22 cellular contexts compared by ENCODE assay signal in genomic region chr4:188988131-188988530, GRCh38.
DNase-seq lines count a peak whose midpoint lies in the region; ATAC-seq, FAIRE-seq and TF ChIP-seq lines count a peak whose summit lies in the region.
"Had no signal": no experiment of that assay in that cellular context is flagged by ENCODE, and none has a peak within 500 bp of the region (broad histone marks: within the 10 kb centered on the region; RNA-seq: fewer than 3 reads in every experiment).

No MANE protein-coding gene starts in this region.

- H3K4me1 ChIP-seq in IMR-90 (ENCODE audit: control insufficient read depth, insufficient read depth, low read length) (peaks cover 8% of the 10 kb centered on the region), RWPE2 (ENCODE audit: insufficient read depth, poor library complexity, severe bottlenecking) (peaks cover 22% of the 10 kb centered on the region), foreskin keratinocyte (peaks cover 17% of the 10 kb centered on the region)
- H3K4me1 ChIP-seq: BLaER1, Caco-2 had no signal

- no peak overlapping the region for H2AFZ ChIP-seq in IMR-90 (replicated peaks; ENCODE audit: low read length, poor library complexity)

- no peak overlapping the region; the same call in 1 of the 2 replicates for H3K18ac ChIP-seq in IMR-90 (ENCODE audit: low read depth, low read length)

- H3K4ac ChIP-seq in IMR-90 (ENCODE audit: low read depth, low read length): peak overlapping the region; percentile 57

- TF ChIP-seq CTCF in IMR-90 (conservative IDR thresholded peaks at IDR 0.05; ENCODE audit: low read depth, low read length): no peak
- no peak for TF ChIP-seq CTCF in RWPE2 (IDR thresholded peaks at IDR 0.05; ENCODE audit: poor library complexity, severe bottlenecking)
- no peak for TF ChIP-seq CTCF in foreskin keratinocyte (conservative IDR thresholded peaks at IDR 0.05)
- no peak for TF ChIP-seq CTCF in D721Med (IDR thresholded peaks at IDR 0.05; ENCODE audit: insufficient read depth, missing control alignments)

- H3K9me1 ChIP-seq in IMR-90 (ENCODE audit: insufficient read depth, low read length): peaks cover 5% of the 10 kb centered on the region

- no peak overlapping the region for H4K5ac ChIP-seq in IMR-90 (ENCODE audit: low read depth, low read length)

- H2BK15ac ChIP-seq in IMR-90 (ENCODE audit: low read depth, low read length): peak overlapping the region; percentile 74; the same call in 1 of the 3 replicates

- H3K14ac ChIP-seq in IMR-90 (replicated peaks; ENCODE audit: low read depth, low read length): no peak overlapping the region

- no peak overlapping the region for H3K9ac ChIP-seq in IMR-90 (ENCODE audit: low read depth, low read length)
- H3K9ac ChIP-seq: BLaER1 had no signal

- H3K9me3 ChIP-seq in IMR-90 (ENCODE audit: control insufficient read depth, insufficient read depth, low read length) (peaks cover 3% of the 10 kb centered on the region; the same call in 1 of the 2 replicates), RWPE2 (ENCODE audit: severe bottlenecking) (peaks cover 2% of the 10 kb centered on the region)

- H3K36me3 ChIP-seq in IMR-90 (ENCODE audit: control insufficient read depth, insufficient read depth, low read length): no peaks in the 10 kb centered on the region
- H3K36me3 ChIP-seq in RWPE2 (ENCODE audit: low read depth): no peaks in the 10 kb centered on the region
- H3K36me3 ChIP-seq: BLaER1, HAP-1 had no signal

- POLR2A ChIA-PET in IMR-90 (lab: Charles Lee; ENCODE audit: unreplicated experiment): interaction anchor here (0.6 kb wide), 1 partner anchor 767 kb away, joined by 5 read pairs; no protein-coding TSS in a partner anchor

- no peak for DNase-seq in IMR-90
- no peak for DNase-seq in RWPE2 (ENCODE audit: low spot score)
- peak; percentile 57 to 78 for DNase-seq in foreskin keratinocyte
- DNase-seq in activated effector memory CD4-positive, alpha-beta T cell treated with Interleukin-2 at 50 U/mL for 16 hours: no peak
- no peak for DNase-seq in D721Med (ENCODE audit: insufficient read length, low spot score)
- DNase-seq: Caco-2; CD4-positive, CD25-positive, alpha-beta regulatory T cell; CD8-positive, alpha-beta T cell; DMS 273 treated with DMSO at 0.1 percent for 48 hours; DMS79; EL; GDM1; GOT3; HFFc6 had no signal

- WGBS in IMR-90 (ENCODE audit: extremely low coverage in 2 of 2, insufficient read length in 1 of 2), 2 experiments: no CpG with 5 or more reads among the region's 8 CpGs

- TF ChIP-seq POLR2A in IMR-90 (IDR thresholded peaks at IDR 0.05; ENCODE audit: low read depth, low read length): no peak

- no peak overlapping the region for H2BK5ac ChIP-seq in IMR-90 (ENCODE audit: low read depth, low read length, poor library complexity, severe bottlenecking)

- no peak for TF ChIP-seq RAD21 in IMR-90 (IDR thresholded peaks at IDR 0.05; ENCODE audit: low read length)

- in situ Hi-C loops in IMR-90 (cut with MboI; ENCODE audit: low sequenced_read_pairs): no loop called here

- peak overlapping the region; percentile 48; the same call in 1 of the 2 replicates for H4K91ac ChIP-seq in IMR-90 (ENCODE audit: insufficient read depth, low read depth, low read length)

- H3K4me3 ChIP-seq in IMR-90 (ENCODE audit: insufficient read depth, low read depth, low read length) (no peak overlapping the region), RWPE2 (ENCODE audit: severe bottlenecking) (no peak overlapping the region)
- H3K4me3 ChIP-seq: BLaER1, GM12878, HAP-1 had no signal

- no TSS peak for BruUV-seq in IMR-90 (replicated peaks; lab: Mats Ljungman, UMichigan)

- H2AK5ac ChIP-seq in IMR-90 (ENCODE audit: low read depth, low read length): no peak overlapping the region; the same call in 1 of the 2 replicates

- H4K20me1 ChIP-seq in IMR-90 (ENCODE audit: insufficient read depth, low read length): no peaks in the 10 kb centered on the region
- H4K20me1 ChIP-seq: BLaER1 had no signal

- H3K4me2 ChIP-seq in IMR-90 (ENCODE audit: low read depth, low read length): no peak overlapping the region
- H3K4me2 ChIP-seq: BLaER1 had no signal

- no peak for ATAC-seq in IMR-90 (ENCODE audit: low read depth)
- ATAC-seq in RWPE2 (ENCODE audit: low read depth): no peak
- no peak for ATAC-seq in foreskin keratinocyte
- ATAC-seq in HG03457 (IDR thresholded peaks at IDR 0.05; ENCODE audit: unreplicated experiment): no peak
- ATAC-seq: CD8-positive, alpha-beta T cell; GM12878 had no signal

- peak overlapping the region; percentile 52 for H2BK120ac ChIP-seq in IMR-90 (ENCODE audit: low read depth, low read length)

- peak overlapping the region; percentile 83 for H2BK20ac ChIP-seq in IMR-90 (ENCODE audit: low read depth, low read length)

- no peaks in the 10 kb centered on the region for H3K27me3 ChIP-seq in IMR-90 (ENCODE audit: control insufficient read depth, insufficient read depth, low read length)
- no peaks in the 10 kb centered on the region for H3K27me3 ChIP-seq in RWPE2 (ENCODE audit: insufficient read depth, poor library complexity, severe bottlenecking)
- no peaks in the 10 kb centered on the region for H3K27me3 ChIP-seq in foreskin keratinocyte
- H3K27me3 ChIP-seq: BLaER1 had no signal

- CTCF ChIA-PET in IMR-90 (lab: Yijun Ruan, JAX): no interaction called here

- H4K8ac ChIP-seq in IMR-90 (ENCODE audit: low read depth in 2 of 2, low read length in 2 of 2): peak overlapping the region in 1 of 2 experiments; percentile 58; a peak in 2 of 4 replicates

- no peaks in the 10 kb centered on the region for H3K79me1 ChIP-seq in IMR-90 (ENCODE audit: low read depth in 1 of 2, low read length in 2 of 2)

- H2AK9ac ChIP-seq in IMR-90 (replicated peaks; ENCODE audit: low read depth, low read length, poor library complexity): no peak overlapping the region

- dilution Hi-C loops in IMR-90 (cut with HindIII; ENCODE audit: low sequenced_read_pairs, unreplicated experiment): no loop called here

- H3K27ac ChIP-seq in IMR-90 (ENCODE audit: insufficient read depth, low read length): no peak overlapping the region
- H3K27ac ChIP-seq in RWPE2 (ENCODE audit: poor library complexity, severe bottlenecking): peak overlapping the region; percentile 26
- peak overlapping the region; percentile 47 for H3K27ac ChIP-seq in foreskin keratinocyte
- H3K27ac ChIP-seq: 22Rv1, BLaER1, C4-2B had no signal

- no peak for FAIRE-seq in D721Med (lab: Jason Lieb, UNC)
- FAIRE-seq: A204.1, GM12878, H54 had no signal

- H3K56ac ChIP-seq in IMR-90 (ENCODE audit: extremely low read depth, insufficient read depth, low read length): no peak overlapping the region

- intact Hi-C loops in IMR-90 (cut with micrococcal nuclease): no loop called here

- no peak overlapping the region for H3K23ac ChIP-seq in IMR-90 (ENCODE audit: low read depth, low read length)

TF ChIP-seq in IMR-90, 13 proteins besides CTCF, POLR2A, EP300 and RAD21:
- no peak for TF ChIP-seq FOS (IDR thresholded peaks at IDR 0.05; ENCODE audit: low read depth, low read length)
- no peak for TF ChIP-seq NFE2L2 (IDR thresholded peaks at IDR 0.05; ENCODE audit: low read depth, low read length)
- TF ChIP-seq RFX5 (IDR thresholded peaks at IDR 0.05; ENCODE audit: low read depth, low read length): no peak
- no peak for TF ChIP-seq RCOR1 (IDR thresholded peaks at IDR 0.05; ENCODE audit: insufficient replicate concordance, low read length)
- no peak for TF ChIP-seq CEBPB (IDR thresholded peaks at IDR 0.05; ENCODE audit: low read depth, low read length)
- TF ChIP-seq MXI1 (IDR thresholded peaks at IDR 0.05; ENCODE audit: borderline replicate concordance, low read depth, low read length): no peak

Comparison
In these comparisons a context has a peak if more than half of its experiments do, and no peak if none do; other contexts are left out.
1. DNase-seq: peak in foreskin keratinocyte (2 of 2); none in IMR-90 (single experiment), RWPE2 (single experiment), activated effector memory CD4-positive, alpha-beta T cell treated with Interleukin-2 at 50 U/mL for 16 hours (single experiment) and D721Med (single experiment).